In the genomic region with DNA sequence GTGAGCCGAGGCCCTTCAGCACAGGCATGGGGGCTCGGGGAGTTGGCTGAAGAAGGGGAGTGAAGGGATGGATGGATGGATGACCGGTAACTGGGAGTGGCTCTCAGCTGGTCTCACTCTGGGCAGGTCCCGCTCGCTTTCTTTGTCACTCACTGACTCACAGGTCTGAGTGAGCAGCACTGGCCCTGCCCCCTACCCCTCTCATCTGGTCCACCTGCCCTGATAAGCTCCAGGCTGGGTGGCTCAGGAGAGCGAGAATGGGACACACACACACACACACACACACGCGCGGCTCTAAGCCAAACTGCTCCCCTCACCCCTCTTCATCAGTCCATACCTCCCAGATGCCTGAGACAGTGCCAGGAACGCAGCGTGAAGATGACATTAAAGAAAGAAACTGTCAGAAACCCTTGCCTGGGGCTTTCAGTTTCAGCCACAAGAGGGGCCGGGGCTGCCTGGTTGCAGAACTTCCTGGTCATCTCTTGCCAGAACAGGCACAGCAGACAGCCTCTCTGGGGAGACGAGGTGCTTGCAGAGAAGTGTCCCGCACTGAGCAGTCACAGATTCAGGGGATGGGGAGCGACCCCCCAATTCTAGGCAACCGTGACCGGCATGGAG, we compare ENCODE assay signal across 11 cellular contexts. TPM values are rescaled to one million over a fixed set of nuclear protein-coding genes. Genes with fewer than 3 reads are reported as not detected.
DNase-seq lines count a peak whose midpoint lies in the region; ATAC-seq, FAIRE-seq and TF ChIP-seq lines count a peak whose summit lies in the region.
"Had no signal": no experiment of that assay in that cellular context is flagged by ENCODE, and none has a peak within 500 bp of the region (broad histone marks: within the 10 kb centered on the region; RNA-seq: fewer than 3 reads in every experiment).

No MANE protein-coding gene starts in this region.

- H3K27me3 ChIP-seq in endodermal cell (ENCODE audit: control insufficient read depth, insufficient read depth, low read length, poor library complexity, severe bottlenecking) (peaks cover 73% of the 10 kb centered on the region), Caco-2 (replicated peaks; ENCODE audit: control insufficient read depth, insufficient read depth, low read length) (no peaks in the 10 kb centered on the region), HAP-1 (ENCODE audit: low read depth) (peaks cover 24% of the 10 kb centered on the region), vagina (no peaks in the 10 kb centered on the region)

- TF ChIP-seq CTCF in endodermal cell (conservative IDR thresholded peaks at IDR 0.05) (peak; percentile 30), Caco-2 (IDR thresholded peaks at IDR 0.05; ENCODE audit: insufficient read depth in 1 of 2, low read depth in 1 of 2, low read length in 1 of 2, severe bottlenecking in 1 of 2, unreplicated experiment in 1 of 2) (no peak), vagina (IDR thresholded peaks at IDR 0.05) (no peak)

- H3K36me3 Mint-ChIP-seq in IgD-negative memory B cell (no peaks in the 10 kb centered on the region), endodermal cell (ENCODE audit: low read depth) (no peaks in the 10 kb centered on the region), Caco-2 (ENCODE audit: insufficient read depth, unreplicated experiment) (no peaks in the 10 kb centered on the region)

- TF ChIP-seq POLR2A in vagina (IDR thresholded peaks at IDR 0.05), result no peak

- peak; percentile 77 for ATAC-seq in GM19463 (IDR thresholded peaks at IDR 0.05; ENCODE audit: unreplicated experiment)
- ATAC-seq: HCT116, mucosa of descending colon had no signal

- H3K36me3 ChIP-seq in endodermal cell (ENCODE audit: control insufficient read depth, insufficient read depth, low read length) (no peaks in the 10 kb centered on the region), Caco-2 (ENCODE audit: control insufficient read depth, insufficient read depth, low read length) (no peaks in the 10 kb centered on the region), HAP-1 (replicated peaks) (no peaks in the 10 kb centered on the region), vagina (no peaks in the 10 kb centered on the region)
- H3K36me3 ChIP-seq: upper lobe of left lung had no signal

- H3K4me1 Mint-ChIP-seq in IgD-negative memory B cell, result peaks cover 2 to 13% (median 7%) of the 10 kb centered on the region in 3 donors
- peaks cover 3% of the 10 kb centered on the region for H3K4me1 Mint-ChIP-seq in endodermal cell
- H3K4me1 Mint-ChIP-seq in Caco-2 (ENCODE audit: low read depth, unreplicated experiment), result no peaks in the 10 kb centered on the region

- no peak overlapping the region for H3K9ac ChIP-seq in endodermal cell (ENCODE audit: extremely low read depth, low read length, poor library complexity, severe bottlenecking)

- no peak overlapping the region for H3K4me3 ChIP-seq in endodermal cell (ENCODE audit: low read length)
- H3K4me3 ChIP-seq in Caco-2 (ENCODE audit: low read depth, low read length), result no peak overlapping the region
- no peak overlapping the region for H3K4me3 ChIP-seq in HAP-1
- no peak overlapping the region for H3K4me3 ChIP-seq in vagina
- H3K4me3 ChIP-seq: mucosa of descending colon, upper lobe of left lung had no signal

- H3K27me3 Mint-ChIP-seq in IgD-negative memory B cell (peaks cover 45% of the 10 kb centered on the region), endodermal cell (ENCODE audit: insufficient read depth) (peaks cover 27% of the 10 kb centered on the region), Caco-2 (ENCODE audit: insufficient read depth, unreplicated experiment) (peaks cover 12% of the 10 kb centered on the region)

- H3K9me3 ChIP-seq in endodermal cell (ENCODE audit: control insufficient read depth, low read length) (no peaks in the 10 kb centered on the region), Caco-2 (no peaks in the 10 kb centered on the region), HAP-1 (no peaks in the 10 kb centered on the region), vagina (no peaks in the 10 kb centered on the region)
- H3K9me3 ChIP-seq: mucosa of descending colon, upper lobe of left lung had no signal

- no peaks in the 10 kb centered on the region for H3K4me1 ChIP-seq in endodermal cell (ENCODE audit: control insufficient read depth, insufficient read depth, low read length)
- H3K4me1 ChIP-seq in Caco-2, result no peaks in the 10 kb centered on the region
- H3K4me1 ChIP-seq in HAP-1, result no peaks in the 10 kb centered on the region; the same call in 1 of the 2 replicates
- H3K4me1 ChIP-seq in vagina, result peaks cover 29% of the 10 kb centered on the region

- intact Hi-C loops in Caco-2 (cut with micrococcal nuclease; ENCODE audit: unreplicated experiment) (no loop called here), vagina (cut with DNase I) (no loop called here)

- H3K9me3 Mint-ChIP-seq in IgD-negative memory B cell (peaks cover 0 to 2% (median 0%) of the 10 kb centered on the region in 3 donors), endodermal cell (no peaks in the 10 kb centered on the region), Caco-2 (ENCODE audit: unreplicated experiment) (no peaks in the 10 kb centered on the region)

- BruUV-seq in Caco-2 (replicated peaks; lab: Mats Ljungman, UMichigan), result no TSS peak

- DNase-seq in DMS53 (lab: John Stamatoyannopoulos, UW), result peak; percentile 87
- DNase-seq in endodermal cell, result no peak
- DNase-seq in Caco-2, result no peak
- no peak for DNase-seq in HAP-1 (ENCODE audit: low spot score in 2 of 2)
- no peak for DNase-seq in vagina (ENCODE audit: extremely low spot score in 2 of 2)
- DNase-seq in HTR-8/SVneo (ENCODE audit: insufficient read length, low spot score), result no peak

- in situ Hi-C loops in HAP-1 (cut with MboI; ENCODE audit: low sequenced_read_pairs), result no loop called here

- FAIRE-seq in HTR-8/SVneo (lab: Jason Lieb, UNC), result no peak

- H3K27ac Mint-ChIP-seq in IgD-negative memory B cell, result no peak overlapping the region
- H3K27ac Mint-ChIP-seq in endodermal cell, result no peak overlapping the region
- H3K27ac Mint-ChIP-seq in Caco-2 (ENCODE audit: unreplicated experiment), result no peak overlapping the region

- 64 to 67% methylated on average over 11 to 16 of the region's 17 CpGs for WGBS in endodermal cell (ENCODE audit: insufficient coverage in 1 of 2, insufficient read length in 1 of 2), 2 experiments

- CTCF ChIA-PET in Caco-2 (lab: Charles Lee), result interaction anchor here (1.0 kb wide), 1 partner anchor 11 kb away, joined by 5 read pairs; no protein-coding TSS in a partner anchor

- peak overlapping the region; percentile 21 to 89 (median 73) for H3K4me3 Mint-ChIP-seq in IgD-negative memory B cell
- no peak overlapping the region for H3K4me3 Mint-ChIP-seq in endodermal cell
- H3K4me3 Mint-ChIP-seq in Caco-2 (ENCODE audit: unreplicated experiment), result no peak overlapping the region

- POLR2A ChIA-PET in Caco-2 (lab: Charles Lee), result no interaction called here

- H3K27ac ChIP-seq in endodermal cell (ENCODE audit: low read depth, low read length) (no peak overlapping the region), vagina (no peak overlapping the region)
- H3K27ac ChIP-seq: upper lobe of left lung had no signal

RNA-seq across cellular contexts. Expression of gene SHISAL1, which starts 16.5 kb away (rescaled TPM):
- not detected for polyA plus RNA-seq in IgD-negative memory B cell
- total RNA-seq in endodermal cell, result under 1 TPM; 0.42 to 0.95 TPM
- 2.8 TPM for polyA plus RNA-seq in endodermal cell (2013, experiment 1 of 2)
- polyA plus RNA-seq in endodermal cell (2013, experiment 2 of 2), result 3.2 TPM
- total RNA-seq in Caco-2 (2022), result not detected in 2 replicates
- total RNA-seq in vagina, result 7.6 TPM

Comparison
In these comparisons a context has a peak if more than half of its experiments do, and no peak if none do; other contexts are left out.
1. H3K4me3 Mint-ChIP-seq: peak in IgD-negative memory B cell (4 of 4); none in endodermal cell (single experiment) and Caco-2 (single experiment).